In the genomic region with DNA sequence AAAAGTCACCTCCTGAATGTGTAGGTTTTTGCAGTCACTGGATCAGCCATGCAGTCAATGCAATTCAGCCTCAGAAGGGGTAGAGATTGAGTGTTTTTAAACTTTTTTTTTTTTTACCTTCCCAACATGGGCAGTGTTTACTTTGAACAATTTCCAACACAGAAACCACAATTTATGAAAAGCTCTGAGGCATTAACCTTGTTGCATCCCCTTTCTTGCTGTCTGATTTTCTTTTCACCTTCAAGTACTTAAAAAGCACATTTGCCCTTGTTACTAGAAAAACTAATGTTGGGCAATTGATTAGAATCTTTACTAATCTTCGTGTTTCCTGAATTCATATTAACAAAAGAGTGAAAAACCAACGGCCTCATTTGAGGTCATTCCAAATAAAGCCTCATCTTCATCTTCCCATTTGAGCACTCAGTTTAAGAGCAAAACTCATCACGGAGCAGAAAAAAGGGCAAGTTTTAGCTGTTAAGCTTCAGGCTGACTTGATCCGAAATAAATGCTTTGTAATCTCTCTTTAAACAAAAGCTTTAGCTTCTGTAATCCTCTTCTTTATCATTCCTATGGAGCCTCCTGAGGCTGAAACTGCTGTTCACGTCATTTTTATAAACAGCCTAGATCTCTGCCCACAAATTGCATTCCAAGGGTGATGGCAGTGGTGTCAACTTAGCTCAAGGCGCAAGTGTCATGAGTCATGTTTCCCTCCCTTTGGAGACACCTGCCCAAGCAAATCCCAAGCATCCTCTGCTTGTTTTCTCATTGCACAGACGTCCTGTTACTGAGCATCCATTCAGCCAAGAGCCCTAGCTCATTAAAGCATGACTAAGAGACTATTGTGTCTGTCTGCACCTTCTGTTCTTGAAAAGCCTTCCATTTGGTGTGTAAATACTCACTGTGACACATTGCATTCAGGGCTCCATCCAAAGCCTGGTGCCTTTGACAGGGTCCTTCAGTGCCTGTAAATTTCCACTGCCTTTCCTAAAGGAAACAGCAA, we compare ENCODE assay signal across 9 cellular contexts.
DNase-seq lines count a peak whose midpoint lies in the region; TF ChIP-seq lines count a peak whose summit lies in the region.
"Had no signal": no experiment of that assay in that cellular context is flagged by ENCODE, and none has a peak within 500 bp of the region (broad histone marks: within the 10 kb centered on the region; RNA-seq: fewer than 3 reads in every experiment).

No MANE protein-coding gene starts in this region.

- H3K4me3 Mint-ChIP-seq in CD14-positive monocyte, result no peak overlapping the region
- H3K4me3 Mint-ChIP-seq: nephron had no signal

- H3K9ac ChIP-seq in NT2/D1 (ENCODE audit: insufficient read length, low read depth), result no peak overlapping the region

- H3K27ac ChIP-seq in caudate nucleus (ENCODE audit: low read depth, low read length), result no peak overlapping the region

- H3K9me3 ChIP-seq in NT2/D1 (ENCODE audit: insufficient read depth, low read length) (no peaks in the 10 kb centered on the region), BE2C (no peaks in the 10 kb centered on the region)

- no peaks in the 10 kb centered on the region for H3K36me3 Mint-ChIP-seq in CD14-positive monocyte

- no peak overlapping the region for H3K4me3 ChIP-seq in NT2/D1 (ENCODE audit: insufficient read length, low read depth)
- no peak overlapping the region for H3K4me3 ChIP-seq in BE2C (ENCODE audit: low read depth, low read length)

- DNase-seq in Caki2 (ENCODE audit: low read depth) (peak; percentile 94), NCI-H1105 treated with DMSO at 0.1 percent for 48 hours (lab: John Stamatoyannopoulos, UW) (peak; percentile 82), NT2/D1 (ENCODE audit: low read depth, low spot score) (peak; percentile 49), glomerular visceral epithelial cell (ENCODE audit: extremely low spot score) (peak; percentile 93), activated gamma-delta T cell (lab: John Stamatoyannopoulos, UW) (no peak), caudate nucleus (lab: John Stamatoyannopoulos, UW) (no peak), CD14-positive monocyte (ENCODE audit: low spot score) (no peak), BE2C (no peak)

- TF ChIP-seq CTCF in CD14-positive monocyte (IDR thresholded peaks at IDR 0.05), result no peak
- no peak for TF ChIP-seq CTCF in BE2C (IDR thresholded peaks at IDR 0.05; ENCODE audit: low read depth, low read length)

- in situ Hi-C loops in Caki2 (cut with HindIII; ENCODE audit: low pct_unique_long_range_greater_than_20kb, low sequenced_read_pairs), result no loop called here

- intact Hi-C loops in CD14-positive monocyte (cut with micrococcal nuclease), result no loop called here

- H3K27me3 Mint-ChIP-seq in CD14-positive monocyte (ENCODE audit: low read depth in 3 of 3), result peaks cover 0 to 7% (median 0%) of the 10 kb centered on the region in 3 donors

- H3K9me3 Mint-ChIP-seq in CD14-positive monocyte, result peaks cover 0 to 9% (median 0%) of the 10 kb centered on the region in 7 donors
- H3K9me3 Mint-ChIP-seq: nephron had no signal

- H3K27me3 ChIP-seq in NT2/D1 (ENCODE audit: insufficient read depth, insufficient read length) (no peaks in the 10 kb centered on the region), BE2C (no peaks in the 10 kb centered on the region)

- H3K4me1 Mint-ChIP-seq in CD14-positive monocyte, result no peaks in the 10 kb centered on the region
- H3K4me1 Mint-ChIP-seq: nephron had no signal

- H3K4me1 ChIP-seq in NT2/D1 (ENCODE audit: insufficient read depth, insufficient read length) (peaks cover 3% of the 10 kb centered on the region), BE2C (no peaks in the 10 kb centered on the region)

- H3K27ac Mint-ChIP-seq in CD14-positive monocyte, result no peak overlapping the region
- H3K27ac Mint-ChIP-seq: nephron had no signal

- H3K36me3 ChIP-seq in NT2/D1 (ENCODE audit: insufficient read depth, insufficient read length, low read length) (no peaks in the 10 kb centered on the region), BE2C (no peaks in the 10 kb centered on the region)

Comparison
In these comparisons a context has a peak if more than half of its experiments do, and no peak if none do; other contexts are left out.
1. DNase-seq: peak in Caki2 (single experiment), NCI-H1105 treated with DMSO at 0.1 percent for 48 hours (single experiment), NT2/D1 (single experiment) and glomerular visceral epithelial cell (single experiment); none in activated gamma-delta T cell (single experiment), caudate nucleus (0 of 61), CD14-positive monocyte (single experiment) and BE2C (single experiment).